In genomic region chr3:58154752-58155449, GRCh38 we compare ENCODE assay signal across 14 cellular contexts. TPM values are rescaled to one million over a fixed set of nuclear protein-coding genes. Genes with fewer than 3 reads are reported as not detected.
"Had no signal": no experiment of that assay in that cellular context is flagged by ENCODE, and none has a peak within 500 bp of the region (broad histone marks: within the 10 kb centered on the region; RNA-seq: fewer than 3 reads in every experiment).

No MANE protein-coding gene starts in this region.

- H3K9me3 ChIP-seq: psoas muscle, sigmoid colon, spleen had no signal

- H3K4me3 Mint-ChIP-seq: activated naive CD4-positive, alpha-beta T cell treated with anti-CD3 and anti-CD28 coated beads for 36 hours; activated naive CD8-positive, alpha-beta T cell treated with anti-CD3 and anti-CD28 coated beads, Interleukin-2, amount 50 U/mL, for 24 hours; nephron; stimulated activated naive CD8-positive, alpha-beta T cell treated with anti-CD3 and anti-CD28 coated beads, Interleukin-15, Interleukin-2, amounts not matched to agents 100 ng/mL and 50 ng/mL, for 24 hours had no signal

- H3K27ac Mint-ChIP-seq: activated naive CD4-positive, alpha-beta T cell treated with anti-CD3 and anti-CD28 coated beads for 36 hours; activated naive CD8-positive, alpha-beta T cell treated with anti-CD3 and anti-CD28 coated beads, Interleukin-2, amount 50 U/mL, for 24 hours; nephron; stimulated activated naive CD8-positive, alpha-beta T cell treated with anti-CD3 and anti-CD28 coated beads, Interleukin-15, Interleukin-2, amounts not matched to agents 100 ng/mL and 50 ng/mL, for 24 hours had no signal

- H3K27me3 Mint-ChIP-seq: activated naive CD8-positive, alpha-beta T cell treated with anti-CD3 and anti-CD28 coated beads, Interleukin-2, amount 50 U/mL, for 24 hours; stimulated activated naive CD8-positive, alpha-beta T cell treated with anti-CD3 and anti-CD28 coated beads, Interleukin-15, Interleukin-2, amounts not matched to agents 100 ng/mL and 50 ng/mL, for 24 hours had no signal

- H3K9me3 Mint-ChIP-seq: activated naive CD4-positive, alpha-beta T cell treated with anti-CD3 and anti-CD28 coated beads for 36 hours; activated naive CD8-positive, alpha-beta T cell treated with anti-CD3 and anti-CD28 coated beads, Interleukin-2, amount 50 U/mL, for 24 hours; nephron; stimulated activated naive CD8-positive, alpha-beta T cell treated with anti-CD3 and anti-CD28 coated beads, Interleukin-15, Interleukin-2, amounts not matched to agents 100 ng/mL and 50 ng/mL, for 24 hours had no signal

- H3K27me3 ChIP-seq: sigmoid colon, spleen had no signal

- H3K4me1 ChIP-seq: psoas muscle, spleen had no signal

- H3K4me3 ChIP-seq: psoas muscle, sigmoid colon, spleen had no signal

- ATAC-seq: activated CD4-positive, CD25-positive, alpha-beta regulatory T cell treated with anti-CD3 and anti-CD28 coated beads, Interleukin-2, amount 50 U/mL, for 24 hours; activated naive CD8-positive, alpha-beta T cell treated with anti-CD3 and anti-CD28 coated beads, Interleukin-2, amount 50 U/mL, for 24 hours; psoas muscle had no signal

- DNase-seq: activated CD4-positive, alpha-beta T cell treated with anti-CD3 and anti-CD28 coated beads, Interleukin-2, amount 50 U/mL, for 4 hours; activated naive CD4-positive, alpha-beta T cell treated with anti-CD3 and anti-CD28 coated beads for 36 hours; activated naive CD8-positive, alpha-beta T cell treated with anti-CD3 and anti-CD28 coated beads, Interleukin-2, amount 50 U/mL, for 24 hours; activated T-cell treated with anti-CD3 and anti-CD28 coated beads for 4 hours; aorta; erythroblast; psoas muscle; sigmoid colon; spleen had no signal

- H3K4me1 Mint-ChIP-seq: activated naive CD8-positive, alpha-beta T cell treated with anti-CD3 and anti-CD28 coated beads, Interleukin-2, amount 50 U/mL, for 24 hours had no signal

- H3K27ac ChIP-seq: psoas muscle, spleen had no signal

RNA-seq across cellular contexts. Expression of gene DNASE1L3, which starts 55.9 kb away (rescaled TPM):
- total RNA-seq: activated naive CD4-positive, alpha-beta T cell treated with anti-CD3 and anti-CD28 coated beads for 36 hours; bronchial epithelial cell; kidney epithelial cell had no signal
